ENCODE assay signal across 16 cellular contexts in genomic region chr14:94144765-94145164, GRCh38. TPM values are rescaled to one million over a fixed set of nuclear protein-coding genes. Genes with fewer than 3 reads are reported as not detected.
DNase-seq lines count a peak whose midpoint lies in the region; ATAC-seq, FAIRE-seq and TF ChIP-seq lines count a peak whose summit lies in the region.
"Had no signal": no experiment of that assay in that cellular context is flagged by ENCODE, and none has a peak within 500 bp of the region (broad histone marks: within the 10 kb centered on the region; RNA-seq: fewer than 3 reads in every experiment).

No MANE protein-coding gene starts in this region.

- H3K27me3 ChIP-seq in HUES48 (ENCODE audit: control insufficient read depth, insufficient read depth, low read length), result no peaks in the 10 kb centered on the region
- H3K27me3 ChIP-seq in HepG2 (ENCODE audit: control insufficient read depth in 1 of 2, insufficient read depth in 2 of 2, low read length in 2 of 2), result peaks cover 0 to 7% of the 10 kb centered on the region in 2 experiments; a peak in 3 of 5 replicates
- H3K27me3 ChIP-seq: tibial nerve had no signal

- intact Hi-C loops in HepG2 (cut with micrococcal nuclease; ENCODE audit: unreplicated experiment), result no loop called here

- TF ChIP-seq EP300 in HepG2 (IDR thresholded peaks at IDR 0.05; ENCODE audit: low read depth in 2 of 2, low read length in 2 of 2) (no peak), HepG2 (CRISPR knock-in tag; IDR thresholded peaks at IDR 0.05; ENCODE audit: borderline replicate concordance) (no peak)

- H3K79me2 ChIP-seq in HepG2 (ENCODE audit: insufficient read depth, low read length), result no peaks in the 10 kb centered on the region

- CTCF ChIA-PET in activated CD8-positive, alpha-beta T cell treated with anti-CD3 and anti-CD28 coated beads, Interleukin-2, amount 10 ng/mL, durations not matched to agents 7 days and 5 days (lab: Charles Lee), result interaction anchor here (1.0 to 2.2 kb wide), 5 partner anchors 8 to 205 kb away, joined by 3 to 13 read pairs (median 7); no protein-coding TSS in a partner anchor
- CTCF ChIA-PET in HepG2 (lab: Yijun Ruan, JAX; ENCODE audit: low intra/inter-chr PET ratio, low total read pairs), result no interaction called here
- CTCF ChIA-PET in RWPE1 (lab: Yijun Ruan, JAX), result interaction anchor here (0.9 kb wide), 1 partner anchor 13 kb away, joined by 3 read pairs; no protein-coding TSS in a partner anchor

- peak overlapping the region; percentile 77 for H3K27ac ChIP-seq in HUES48 (ENCODE audit: low read depth, low read length)
- no peak overlapping the region for H3K27ac ChIP-seq in HepG2 (ENCODE audit: extremely low read length, insufficient read depth, low read length)
- no peak overlapping the region for H3K27ac ChIP-seq in RWPE1
- H3K27ac ChIP-seq: 22Rv1, tibial nerve had no signal

- H3K4me1 ChIP-seq in HUES48 (ENCODE audit: control insufficient read depth, insufficient read depth, low read length), result peaks cover 4% of the 10 kb centered on the region; the same call in 1 of the 2 replicates
- peaks cover 26% of the 10 kb centered on the region for H3K4me1 ChIP-seq in HepG2 (ENCODE audit: insufficient read depth, low read length)

- H3K36me3 Mint-ChIP-seq in activated CD8-positive, alpha-beta T cell treated with anti-CD3 and anti-CD28 coated beads, Interleukin-2, amount 10 ng/mL, durations not matched to agents 7 days and 5 days (ENCODE audit: low read depth), result no peaks in the 10 kb centered on the region

- H3K9me3 ChIP-seq in HUES48 (ENCODE audit: control insufficient read depth, insufficient read depth, low read length) (no peaks in the 10 kb centered on the region), HepG2 (ENCODE audit: low read length) (no peaks in the 10 kb centered on the region)
- H3K9me3 ChIP-seq: tibial nerve had no signal

- no peaks in the 10 kb centered on the region for H4K20me1 ChIP-seq in HepG2 (ENCODE audit: insufficient read depth, low read length)

- POLR2A ChIA-PET in activated CD8-positive, alpha-beta T cell treated with anti-CD3 and anti-CD28 coated beads, Interleukin-2, amount 10 ng/mL, durations not matched to agents 7 days and 5 days (lab: Charles Lee), result no interaction called here
- POLR2A ChIA-PET in HepG2 (lab: Yijun Ruan, JAX), result interaction anchor here (1.2 to 1.3 kb wide), 2 partner anchors 18 to 148 kb away, joined by 4 read pairs; partner anchors contain the start of gene SERPINA10
- POLR2A ChIA-PET in RWPE1 (lab: Yijun Ruan, JAX; ENCODE audit: low non-redundant PET), result no interaction called here

- peak; percentile 27 for ATAC-seq in activated CD8-positive, alpha-beta T cell treated with anti-CD3 and anti-CD28 coated beads, Interleukin-2, amount 10 ng/mL, durations not matched to agents 7 days and 5 days
- ATAC-seq in HepG2 (peak; percentile 42), GM21526 (IDR thresholded peaks at IDR 0.05; ENCODE audit: low FRiP score, unreplicated experiment) (no peak)

- WGBS in HepG2 (ENCODE audit: low lambda C conversion rate), result 44% methylated on average over 1 of the region's 1 CpG

- TF ChIP-seq POLR2A in HepG2 (IDR thresholded peaks at IDR 0.05; ENCODE audit: insufficient read depth in 1 of 2, low read depth in 2 of 2, low read length in 2 of 2), result no peak

- in situ Hi-C loops in HepG2 (cut with HindIII; ENCODE audit: extremely low pct_ligation_motif_present, low pct_unique_long_range_greater_than_20kb), result no loop called here

- FAIRE-seq in HepG2 (lab: Jason Lieb, UNC) (no peak), RCC 7860 (lab: Jason Lieb, UNC) (no peak)
- FAIRE-seq: bronchial epithelial cell had no signal

- no peaks in the 10 kb centered on the region for H3K36me3 ChIP-seq in HUES48 (ENCODE audit: control insufficient read depth, insufficient read depth, low read length)
- no peaks in the 10 kb centered on the region for H3K36me3 ChIP-seq in HepG2 (replicated peaks in 1 of 2; ENCODE audit: control insufficient read depth in 1 of 2, insufficient read depth in 2 of 2, low read length in 2 of 2)
- H3K36me3 ChIP-seq: tibial nerve had no signal

- H3K4me2 ChIP-seq in HepG2 (ENCODE audit: low read depth, low read length), result peak overlapping the region; percentile 60

- H3K4me1 Mint-ChIP-seq in activated CD8-positive, alpha-beta T cell treated with anti-CD3 and anti-CD28 coated beads, Interleukin-2, amount 10 ng/mL, durations not matched to agents 7 days and 5 days (ENCODE audit: low read depth), result peaks cover 27% of the 10 kb centered on the region

- no peak overlapping the region for H3K4me3 Mint-ChIP-seq in activated CD8-positive, alpha-beta T cell treated with anti-CD3 and anti-CD28 coated beads, Interleukin-2, amount 10 ng/mL, durations not matched to agents 7 days and 5 days

- H2AFZ ChIP-seq in HepG2 (ENCODE audit: low read length), result peak overlapping the region; percentile 81

- H3K9me3 Mint-ChIP-seq in activated CD8-positive, alpha-beta T cell treated with anti-CD3 and anti-CD28 coated beads, Interleukin-2, amount 10 ng/mL, durations not matched to agents 7 days and 5 days (ENCODE audit: insufficient read depth), result no peaks in the 10 kb centered on the region
- H3K9me3 Mint-ChIP-seq: activated T-helper 2 cell treated with anti-CD3 and anti-CD28 coated beads, Interferon-gamma antibody, Interleukin-2, Interleukin-4, amounts not matched to agents 10 μg/mL and 5 μg/mL and 100 μg/mL, durations not matched to agents 14 hours and 24 hours and 36 hours had no signal

- peak overlapping the region; percentile 11 for H3K27ac Mint-ChIP-seq in activated CD8-positive, alpha-beta T cell treated with anti-CD3 and anti-CD28 coated beads, Interleukin-2, amount 10 ng/mL, durations not matched to agents 7 days and 5 days
- H3K27ac Mint-ChIP-seq: activated T-helper 2 cell treated with anti-CD3 and anti-CD28 coated beads, Interferon-gamma antibody, Interleukin-2, Interleukin-4, amounts not matched to agents 10 μg/mL and 5 μg/mL and 100 μg/mL, durations not matched to agents 14 hours and 24 hours and 36 hours had no signal

- H3K9ac ChIP-seq in HUES48 (ENCODE audit: low read depth, low read length) (no peak overlapping the region), HepG2 (ENCODE audit: insufficient read depth, low read depth, low read length) (no peak overlapping the region)

- DNase-seq in DMS 273 (lab: John Stamatoyannopoulos, UW; ENCODE audit: unreplicated experiment) (peak; percentile 45), DMS 273 treated with DMSO at 0.1 percent for 48 hours (lab: John Stamatoyannopoulos, UW) (no peak), HepG2 (ENCODE audit: low spot score) (no peak), RCC 7860 (ENCODE audit: low spot score) (no peak), RWPE1 (ENCODE audit: low spot score) (no peak)
- no peak for DNase-seq in activated CD8-positive, alpha-beta T cell treated with anti-CD3 and anti-CD28 coated beads, Interleukin-2, amount 10 ng/mL, durations not matched to agents 7 days and 5 days
- DNase-seq: NCI-H1092 treated with DMSO at 0.1 percent for 48 hours, NCI-H446, occipital lobe, SHP77 treated with DMSO at 0.1 percent for 48 hours had no signal

- no peak for TF ChIP-seq CTCF in HepG2 (CRISPR knock-in tag; IDR thresholded peaks at IDR 0.05)
- no peak for TF ChIP-seq CTCF in RWPE1 (conservative IDR thresholded peaks at IDR 0.05; ENCODE audit: low read depth)

- H3K4me3 ChIP-seq in HUES48 (ENCODE audit: low read depth, low read length), result no peak overlapping the region
- no peak overlapping the region; a peak in 1 of 6 replicates for H3K4me3 ChIP-seq in HepG2 (replicated peaks in 1 of 3; ENCODE audit: insufficient read depth in 1 of 3, low read depth in 2 of 3, low read length in 3 of 3)
- H3K4me3 ChIP-seq: tibial nerve had no signal

- H3K27me3 Mint-ChIP-seq in activated CD8-positive, alpha-beta T cell treated with anti-CD3 and anti-CD28 coated beads, Interleukin-2, amount 10 ng/mL, durations not matched to agents 7 days and 5 days (ENCODE audit: low read depth), result peaks cover 24% of the 10 kb centered on the region

- TF ChIP-seq RAD21 in HepG2 (CRISPR knock-in tag; IDR thresholded peaks at IDR 0.05), result no peak

- no TSS peak for BruUV-seq in HepG2 (replicated peaks; lab: Mats Ljungman, UMichigan)

RNA-seq across cellular contexts. Expression of gene IFI27L2, which starts 15.4 kb away (rescaled TPM):
- 10 to 100 TPM; 65.2 to 74.6 TPM for total RNA-seq in activated CD8-positive, alpha-beta T cell treated with anti-CD3 and anti-CD28 coated beads, Interleukin-2, amount 10 ng/mL, durations not matched to agents 7 days and 5 days
- 4.3 and 6.0 TPM in 2 replicates for total RNA-seq in HepG2 (2016; rRNA removed; fragmentation: Illumina TruSeq; extraction: Trizol)
- total RNA-seq in HepG2 (2016; cell fraction: cytosol; rRNA removed; fragmentation: Illumina TruSeq; extraction: Trizol; ENCODE audit: low read depth), result 2.5 and 3.2 TPM in 2 replicates
- 5.0 and 5.5 TPM in 2 replicates for total RNA-seq in HepG2 (2016; cell fraction: insoluble cytoplasmic fraction; rRNA removed; fragmentation: Illumina TruSeq; extraction: Trizol)
- total RNA-seq in HepG2 (2016; cell fraction: membrane; rRNA removed; fragmentation: Illumina TruSeq; extraction: Trizol), result 3.6 and 3.7 TPM in 2 replicates
- total RNA-seq in HepG2 (2016; cell fraction: nucleus; rRNA removed; fragmentation: Illumina TruSeq; extraction: Trizol), result 1.6 and 1.9 TPM in 2 replicates
- 4.8 and 6.9 TPM in 2 replicates for polyA plus RNA-seq in HepG2 (2011; rRNA removed)
- 9.7 and 10.5 TPM in 2 replicates for polyA plus RNA-seq in HepG2 (2011; cell fraction: cytosol; rRNA removed)
- polyA plus RNA-seq in HepG2 (2011; cell fraction: nucleus; rRNA removed), result 3.1 and 4.9 TPM in 2 replicates
- polyA plus RNA-seq in HepG2 (2012), result 2.3 and 4.8 TPM in 2 replicates
- 3.7 and 4.6 TPM in 2 replicates for polyA plus RNA-seq in HepG2 (2016; cell fraction: cytosol; fragmentation: Illumina TruSeq; extraction: Trizol; ENCODE audit: low read depth)
- polyA plus RNA-seq in HepG2 (2016; cell fraction: insoluble cytoplasmic fraction; fragmentation: Illumina TruSeq; extraction: Trizol; ENCODE audit: low read depth), result 6.3 and 6.5 TPM in 2 replicates
- polyA plus RNA-seq in HepG2 (2016; cell fraction: membrane; fragmentation: Illumina TruSeq; extraction: Trizol; ENCODE audit: low read depth), result 2.3 and 3.4 TPM in 2 replicates
- 2.8 and 4.6 TPM in 2 replicates for polyA plus RNA-seq in HepG2 (2016; cell fraction: nucleus; fragmentation: Illumina TruSeq; extraction: Trizol; ENCODE audit: insufficient read depth, low read depth)
- 1.5 and 6.0 TPM in 2 replicates for polyA minus RNA-seq in HepG2 (2011; rRNA and poly(A)+ RNA removed; ENCODE audit: low replicate concordance)
- polyA minus RNA-seq in HepG2 (2011; cell fraction: cytosol; rRNA and poly(A)+ RNA removed), result not detected in 2 replicates
- polyA minus RNA-seq in HepG2 (2011; cell fraction: nucleus; rRNA and poly(A)+ RNA removed), result 1.1 TPM in 1 of 2 replicates, not detected in the other

RNA-seq across cellular contexts. Expression of gene PPP4R4, which starts 29.4 kb away (rescaled TPM):
- under 1 TPM; 0.16 to 0.26 TPM for total RNA-seq in activated CD8-positive, alpha-beta T cell treated with anti-CD3 and anti-CD28 coated beads, Interleukin-2, amount 10 ng/mL, durations not matched to agents 7 days and 5 days
- 19.8 and 21.2 TPM in 2 replicates for total RNA-seq in HepG2 (2016; rRNA removed; fragmentation: Illumina TruSeq; extraction: Trizol)
- total RNA-seq in HepG2 (2016; cell fraction: cytosol; rRNA removed; fragmentation: Illumina TruSeq; extraction: Trizol; ENCODE audit: low read depth), result 11.0 and 11.2 TPM in 2 replicates
- 18.6 and 21.8 TPM in 2 replicates for total RNA-seq in HepG2 (2016; cell fraction: insoluble cytoplasmic fraction; rRNA removed; fragmentation: Illumina TruSeq; extraction: Trizol)
- 22.0 and 22.8 TPM in 2 replicates for total RNA-seq in HepG2 (2016; cell fraction: membrane; rRNA removed; fragmentation: Illumina TruSeq; extraction: Trizol)
- total RNA-seq in HepG2 (2016; cell fraction: nucleus; rRNA removed; fragmentation: Illumina TruSeq; extraction: Trizol), result 30.3 and 33.4 TPM in 2 replicates
- polyA plus RNA-seq in HepG2 (2011; rRNA removed), result 6.9 and 9.5 TPM in 2 replicates
- 3.2 and 4.3 TPM in 2 replicates for polyA plus RNA-seq in HepG2 (2011; cell fraction: cytosol; rRNA removed)
- 5.9 and 7.3 TPM in 2 replicates for polyA plus RNA-seq in HepG2 (2011; cell fraction: nucleus; rRNA removed)
- polyA plus RNA-seq in HepG2 (2012), result 6.4 and 9.4 TPM in 2 replicates
- 9.3 and 13.3 TPM in 2 replicates for polyA plus RNA-seq in HepG2 (2016; cell fraction: cytosol; fragmentation: Illumina TruSeq; extraction: Trizol; ENCODE audit: low read depth)
- 20.1 and 21.1 TPM in 2 replicates for polyA plus RNA-seq in HepG2 (2016; cell fraction: insoluble cytoplasmic fraction; fragmentation: Illumina TruSeq; extraction: Trizol; ENCODE audit: low read depth)
- polyA plus RNA-seq in HepG2 (2016; cell fraction: membrane; fragmentation: Illumina TruSeq; extraction: Trizol; ENCODE audit: low read depth), result 13.0 and 13.8 TPM in 2 replicates
- 21.4 and 24.0 TPM in 2 replicates for polyA plus RNA-seq in HepG2 (2016; cell fraction: nucleus; fragmentation: Illumina TruSeq; extraction: Trizol; ENCODE audit: insufficient read depth, low read depth)
- polyA minus RNA-seq in HepG2 (2011; rRNA and poly(A)+ RNA removed; ENCODE audit: low replicate concordance), result 22.1 TPM in 1 of 2 replicates, not detected in the other
- polyA minus RNA-seq in HepG2 (2011; cell fraction: cytosol; rRNA and poly(A)+ RNA removed), result 3.2 and 7.4 TPM in 2 replicates
- 49.6 and 60.8 TPM in 2 replicates for polyA minus RNA-seq in HepG2 (2011; cell fraction: nucleus; rRNA and poly(A)+ RNA removed)

RNA-seq across cellular contexts. Expression of gene IFI27, which starts 34.2 kb away (rescaled TPM):
- total RNA-seq in activated CD8-positive, alpha-beta T cell treated with anti-CD3 and anti-CD28 coated beads, Interleukin-2, amount 10 ng/mL, durations not matched to agents 7 days and 5 days, result 100 to 1,000 TPM; 116 to 129 TPM
- 1.2 and 2.0 TPM in 2 replicates for total RNA-seq in HepG2 (2016; rRNA removed; fragmentation: Illumina TruSeq; extraction: Trizol)
- total RNA-seq in HepG2 (2016; cell fraction: cytosol; rRNA removed; fragmentation: Illumina TruSeq; extraction: Trizol; ENCODE audit: low read depth), result 1.2 TPM in 1 of 2 replicates, not detected in the other
- 1.4 and 1.6 TPM in 2 replicates for total RNA-seq in HepG2 (2016; cell fraction: insoluble cytoplasmic fraction; rRNA removed; fragmentation: Illumina TruSeq; extraction: Trizol)
- total RNA-seq in HepG2 (2016; cell fraction: membrane; rRNA removed; fragmentation: Illumina TruSeq; extraction: Trizol), result 0.80 and 1.1 TPM in 2 replicates
- 1.3 and 2.1 TPM in 2 replicates for total RNA-seq in HepG2 (2016; cell fraction: nucleus; rRNA removed; fragmentation: Illumina TruSeq; extraction: Trizol)
- 1.7 and 2.3 TPM in 2 replicates for polyA plus RNA-seq in HepG2 (2011; rRNA removed)
- polyA plus RNA-seq in HepG2 (2011; cell fraction: cytosol; rRNA removed), result 2.5 and 3.5 TPM in 2 replicates
- 2.2 and 2.7 TPM in 2 replicates for polyA plus RNA-seq in HepG2 (2011; cell fraction: nucleus; rRNA removed)
- 1.0 and 1.3 TPM in 2 replicates for polyA plus RNA-seq in HepG2 (2012)
- 0.75 and 0.84 TPM in 2 replicates for polyA plus RNA-seq in HepG2 (2016; cell fraction: cytosol; fragmentation: Illumina TruSeq; extraction: Trizol; ENCODE audit: low read depth)
- polyA plus RNA-seq in HepG2 (2016; cell fraction: insoluble cytoplasmic fraction; fragmentation: Illumina TruSeq; extraction: Trizol; ENCODE audit: low read depth), result 0.77 and 0.79 TPM in 2 replicates
- 0.64 and 1.1 TPM in 2 replicates for polyA plus RNA-seq in HepG2 (2016; cell fraction: membrane; fragmentation: Illumina TruSeq; extraction: Trizol; ENCODE audit: low read depth)
- 2.4 and 2.5 TPM in 2 replicates for polyA plus RNA-seq in HepG2 (2016; cell fraction: nucleus; fragmentation: Illumina TruSeq; extraction: Trizol; ENCODE audit: insufficient read depth, low read depth)
- polyA minus RNA-seq in HepG2 (2011; rRNA and poly(A)+ RNA removed; ENCODE audit: low replicate concordance), result 2.4 and 59.0 TPM in 2 replicates
- not detected in 2 replicates for polyA minus RNA-seq in HepG2 (2011; cell fraction: cytosol; rRNA and poly(A)+ RNA removed)
- polyA minus RNA-seq in HepG2 (2011; cell fraction: nucleus; rRNA and poly(A)+ RNA removed), result 0.39 and 1.1 TPM in 2 replicates

Comparison
In these comparisons a context has a peak if more than half of its experiments do, and no peak if none do; other contexts are left out.
1. RNA of gene IFI27L2, which starts 15.4 kb away (total RNA-seq): 65.2 to 74.6 TPM in activated CD8-positive, alpha-beta T cell treated with anti-CD3 and anti-CD28 coated beads, Interleukin-2, amount 10 ng/mL, durations not matched to agents 7 days and 5 days; 1.6 to 6.0 TPM in HepG2; every median in the first group is over 4 times any median in the second.
2. RNA of gene PPP4R4, which starts 29.4 kb away (total RNA-seq): 11.0 to 33.4 TPM in HepG2; 0.16 to 0.26 TPM in activated CD8-positive, alpha-beta T cell treated with anti-CD3 and anti-CD28 coated beads, Interleukin-2, amount 10 ng/mL, durations not matched to agents 7 days and 5 days; every median in the first group is over 4 times any median in the second.
3. RNA of gene IFI27, which starts 34.2 kb away (total RNA-seq): 116 to 129 TPM in activated CD8-positive, alpha-beta T cell treated with anti-CD3 and anti-CD28 coated beads, Interleukin-2, amount 10 ng/mL, durations not matched to agents 7 days and 5 days; 0.80 to 2.1 TPM in HepG2; every median in the first group is over 10 times any median in the second.